In genomic region chr2:3518496-3519254, GRCh38 we compare ENCODE assay signal across 8 cellular contexts. TPM values are rescaled to one million over a fixed set of nuclear protein-coding genes. Genes with fewer than 3 reads are reported as not detected.
DNase-seq lines count a peak whose midpoint lies in the region; ATAC-seq, FAIRE-seq and TF ChIP-seq lines count a peak whose summit lies in the region.

No MANE protein-coding gene starts in this region.

- TF ChIP-seq POLR2A in GM10847 (IDR thresholded peaks at IDR 0.05; ENCODE audit: extremely low read depth, insufficient read length), result peak; percentile 96

- 0 to 1% methylated on average over 58 to 67 of the region's 67 CpGs for WGBS in pancreas, 2 donors

- ATAC-seq in HG02642 (IDR thresholded peaks at IDR 0.05; ENCODE audit: poor library complexity, unreplicated experiment) (peak; percentile 79), Right ventricle myocardium superior (ENCODE audit: poor library complexity) (peak; percentile 96), pancreas (peak; percentile 84 to 94 (median 92))
- ATAC-seq in activated naive CD8-positive, alpha-beta T cell treated with anti-CD3 and anti-CD28 coated beads, Interleukin-2, amount 10 ng/mL, durations not matched to agents 7 days and 5 days (ENCODE audit: low read depth), result peak; percentile 91

- intact Hi-C loops in Right ventricle myocardium superior (cut with DNase I), result no loop called here
- intact Hi-C loops in pancreas (cut with DNase I), result no loop called here
- intact Hi-C loops in tibial artery (cut with DNase I; ENCODE audit: low total_unique reads), result loop anchor here (1.0 kb wide), 1 partner anchor 18 kb away; no protein-coding TSS in a partner anchor

- H3K27me3 ChIP-seq in pancreas (no peaks in the 10 kb centered on the region), tibial artery (no peaks in the 10 kb centered on the region)

- H3K27ac ChIP-seq in pancreas (peak overlapping the region; percentile 96 to 100 (median 99)), tibial artery (peak overlapping the region; percentile 99)

- H3K27me3 Mint-ChIP-seq in activated naive CD8-positive, alpha-beta T cell treated with anti-CD3 and anti-CD28 coated beads, Interleukin-2, amount 10 ng/mL, durations not matched to agents 7 days and 5 days, result no peaks in the 10 kb centered on the region

- peaks cover 0 to 2% (median 0%) of the 10 kb centered on the region in 3 donors for H3K36me3 ChIP-seq in pancreas
- H3K36me3 ChIP-seq in tibial artery, result peaks cover 0 to 7% (median 2%) of the 10 kb centered on the region in 3 donors

- H3K4me1 ChIP-seq in pancreas (peaks cover 0 to 17% (median 10%) of the 10 kb centered on the region in 3 donors), tibial artery (peaks cover 0 to 44% (median 28%) of the 10 kb centered on the region in 4 donors)

- H3K9me3 ChIP-seq in pancreas (no peaks in the 10 kb centered on the region), tibial artery (no peaks in the 10 kb centered on the region)

- peak; percentile 93 for DNase-seq in NCI-H1105 (lab: John Stamatoyannopoulos, UW)
- peak; percentile 80 for DNase-seq in SKM-1 (lab: John Stamatoyannopoulos, UW; ENCODE audit: unreplicated experiment)
- peak; percentile 99 for DNase-seq in activated naive CD8-positive, alpha-beta T cell treated with anti-CD3 and anti-CD28 coated beads, Interleukin-2, amount 10 ng/mL, durations not matched to agents 7 days and 5 days
- DNase-seq in Right ventricle myocardium superior, result peak; percentile 99
- DNase-seq in pancreas, result peak; percentile 97 to 100 (median 99)
- DNase-seq in tibial artery, result peak; percentile 96 to 99

- H3K27ac Mint-ChIP-seq in activated naive CD8-positive, alpha-beta T cell treated with anti-CD3 and anti-CD28 coated beads, Interleukin-2, amount 10 ng/mL, durations not matched to agents 7 days and 5 days, result peak overlapping the region; percentile 90

- peaks cover 25% of the 10 kb centered on the region for H3K36me3 Mint-ChIP-seq in activated naive CD8-positive, alpha-beta T cell treated with anti-CD3 and anti-CD28 coated beads, Interleukin-2, amount 10 ng/mL, durations not matched to agents 7 days and 5 days

- FAIRE-seq in pancreas (lab: Jason Lieb, UNC), result no peak

- peaks cover 3% of the 10 kb centered on the region for H3K9me3 Mint-ChIP-seq in activated naive CD8-positive, alpha-beta T cell treated with anti-CD3 and anti-CD28 coated beads, Interleukin-2, amount 10 ng/mL, durations not matched to agents 7 days and 5 days

- peaks cover 22% of the 10 kb centered on the region for H3K4me1 Mint-ChIP-seq in activated naive CD8-positive, alpha-beta T cell treated with anti-CD3 and anti-CD28 coated beads, Interleukin-2, amount 10 ng/mL, durations not matched to agents 7 days and 5 days

- peak overlapping the region; percentile 92 for H3K4me3 Mint-ChIP-seq in activated naive CD8-positive, alpha-beta T cell treated with anti-CD3 and anti-CD28 coated beads, Interleukin-2, amount 10 ng/mL, durations not matched to agents 7 days and 5 days

- TF ChIP-seq CTCF in pancreas (IDR thresholded peaks at IDR 0.05), result no peak
- TF ChIP-seq CTCF in tibial artery (IDR thresholded peaks at IDR 0.05), result no peak

- H3K4me3 ChIP-seq in pancreas (peak overlapping the region; percentile 69 to 86 (median 79)), tibial artery (peak overlapping the region; percentile 91 to 92)

- POLR2A ChIA-PET in activated naive CD8-positive, alpha-beta T cell treated with anti-CD3 and anti-CD28 coated beads, Interleukin-2, amount 10 ng/mL, durations not matched to agents 7 days and 5 days (lab: Charles Lee), result interaction anchor here (0.5 to 3.1 kb wide), 12 partner anchors 8 to 140 kb away, joined by 3 to 31 read pairs (median 4); partner anchors contain the start of genes EIPR1, RNASEH1, RPS7 and TRAPPC12

RNA-seq across cellular contexts. Expression of gene ADI1, which starts 0.7 kb away (rescaled TPM):
- 10 to 100 TPM; 16.6 to 19.5 TPM for total RNA-seq in activated naive CD8-positive, alpha-beta T cell treated with anti-CD3 and anti-CD28 coated beads, Interleukin-2, amount 10 ng/mL, durations not matched to agents 7 days and 5 days
- total RNA-seq in Right ventricle myocardium superior (141 TPM), pancreas (10 to 100 TPM in 5 of 6 donors, 1 to 10 TPM in 1; 9.9 to 26.0 (median 19.2) TPM)
- 10 to 100 TPM; 17.8 to 29.7 TPM for polyA plus RNA-seq in pancreas

RNA-seq across cellular contexts. Expression of gene RNASEH1, which starts 39.5 kb away (rescaled TPM):
- total RNA-seq in activated naive CD8-positive, alpha-beta T cell treated with anti-CD3 and anti-CD28 coated beads, Interleukin-2, amount 10 ng/mL, durations not matched to agents 7 days and 5 days, result 10 to 100 TPM; 24.7 to 24.9 TPM
- 20.8 TPM for total RNA-seq in Right ventricle myocardium superior
- total RNA-seq in pancreas, result 10 to 100 TPM in 2 of 6 donors, 1 to 10 TPM in 4; 6.1 to 10.6 (median 8.9) TPM
- polyA plus RNA-seq in pancreas, result 1 to 10 TPM; 5.5 to 5.7 TPM

RNA-seq across cellular contexts. Expression of gene RPS7, which starts 56.4 kb away (rescaled TPM):
- total RNA-seq in activated naive CD8-positive, alpha-beta T cell treated with anti-CD3 and anti-CD28 coated beads, Interleukin-2, amount 10 ng/mL, durations not matched to agents 7 days and 5 days, result 1,000 to 10,000 TPM; 1,215 to 1,237 TPM
- 570 TPM for total RNA-seq in Right ventricle myocardium superior
- 100 to 1,000 TPM; 498 to 985 (median 806) TPM for total RNA-seq in pancreas
- polyA plus RNA-seq in pancreas, result 1,000 to 10,000 TPM; 1,402 to 2,322 TPM

Comparison
In these comparisons a context has a peak if more than half of its experiments do, and no peak if none do; other contexts are left out.
1. Peak in every context shown above with its lines: DNase-seq, ATAC-seq, H3K4me3 ChIP-seq and H3K27ac ChIP-seq.